In the genomic region with DNA sequence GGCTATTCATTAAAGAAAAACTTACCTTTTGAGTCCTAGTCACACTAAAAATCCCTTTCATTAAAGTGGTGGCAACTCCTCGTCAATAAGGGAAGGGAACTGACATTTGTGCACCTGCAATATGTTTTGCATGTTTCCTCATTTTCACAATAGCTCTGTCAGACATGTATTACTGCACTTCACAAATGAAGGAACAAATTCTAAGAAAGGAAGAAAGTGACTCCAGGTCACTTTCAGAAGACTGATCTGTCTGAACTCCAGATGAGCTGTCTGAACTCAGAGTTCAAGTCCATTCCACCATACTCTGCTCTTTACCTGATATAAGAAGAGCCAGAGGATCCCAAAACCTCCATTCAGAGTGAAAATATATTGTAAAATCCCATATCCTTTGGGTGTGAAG, we compare ENCODE assay signal across 29 cellular contexts. TPM values are rescaled to one million over a fixed set of nuclear protein-coding genes. Genes with fewer than 3 reads are reported as not detected.
DNase-seq lines count a peak whose midpoint lies in the region; ATAC-seq and TF ChIP-seq lines count a peak whose summit lies in the region.
"Had no signal": no experiment of that assay in that cellular context is flagged by ENCODE, and none has a peak within 500 bp of the region (broad histone marks: within the 10 kb centered on the region; RNA-seq: fewer than 3 reads in every experiment).

No MANE protein-coding gene starts in this region.

- no peaks in the 10 kb centered on the region for H3K36me3 ChIP-seq in naive thymus-derived CD4-positive, alpha-beta T cell (ENCODE audit: control insufficient read depth in 2 of 3, insufficient read depth in 3 of 3, low read length in 3 of 3)
- no peaks in the 10 kb centered on the region for H3K36me3 ChIP-seq in GM23248 (ENCODE audit: low read depth)
- H3K36me3 ChIP-seq: right atrium auricular region, vagina had no signal

- H3K9me3 Mint-ChIP-seq in naive thymus-derived CD4-positive, alpha-beta T cell: peaks cover 0 to 8% (median 1%) of the 10 kb centered on the region in 11 donors
- H3K9me3 Mint-ChIP-seq in WTC11: peaks cover 17% of the 10 kb centered on the region
- H3K9me3 Mint-ChIP-seq: activated naive CD4-positive, alpha-beta T cell treated with anti-CD3 and anti-CD28 coated beads, Interleukin-2, amount 10 ng/mL, durations not matched to agents 7 days and 5 days had no signal

- H4K20me1 ChIP-seq in GM23248 (ENCODE audit: insufficient read depth): no peaks in the 10 kb centered on the region

- peaks cover 0 to 4% (median 0%) of the 10 kb centered on the region in 7 donors for H3K4me1 Mint-ChIP-seq in naive thymus-derived CD4-positive, alpha-beta T cell
- peaks cover 4% of the 10 kb centered on the region; the same call in 1 of the 2 replicates for H3K4me1 Mint-ChIP-seq in WTC11
- H3K4me1 Mint-ChIP-seq: activated naive CD4-positive, alpha-beta T cell treated with anti-CD3 and anti-CD28 coated beads, Interleukin-2, amount 10 ng/mL, durations not matched to agents 7 days and 5 days had no signal

- ATAC-seq in GM21529 (IDR thresholded peaks at IDR 0.05; ENCODE audit: unreplicated experiment) (peak; percentile 44), WTC11 (no peak)
- ATAC-seq in naive thymus-derived CD4-positive, alpha-beta T cell: peak; percentile 24
- ATAC-seq: activated T-cell treated with anti-CD3 and anti-CD28 coated beads, Interleukin-2, amount 50 U/mL, for 72 hours; foreskin keratinocyte had no signal

- H3K27me3 ChIP-seq in naive thymus-derived CD4-positive, alpha-beta T cell (ENCODE audit: control insufficient read depth in 2 of 2, insufficient read depth in 2 of 2, low read length in 2 of 2): no peaks in the 10 kb centered on the region
- no peaks in the 10 kb centered on the region for H3K27me3 ChIP-seq in GM23248 (replicated peaks; ENCODE audit: insufficient read depth)
- H3K27me3 ChIP-seq: dorsolateral prefrontal cortex, foreskin keratinocyte, hepatocyte, right atrium auricular region, vagina had no signal

- no peak overlapping the region for H3K9ac ChIP-seq in GM23248

- H3K4me3 Mint-ChIP-seq in naive thymus-derived CD4-positive, alpha-beta T cell: no peak overlapping the region
- H3K4me3 Mint-ChIP-seq in WTC11: no peak overlapping the region
- H3K4me3 Mint-ChIP-seq: activated naive CD4-positive, alpha-beta T cell treated with anti-CD3 and anti-CD28 coated beads, Interleukin-2, amount 10 ng/mL, durations not matched to agents 7 days and 5 days; activated T-cell treated with anti-CD3 and anti-CD28 coated beads, Interleukin-2, amount 50 U/mL, for 72 hours; CD4-positive, CD25-positive, alpha-beta regulatory T cell had no signal

- in situ Hi-C loops in GM23248 (cut with MboI): no loop called here

- 93 to 97% methylated on average over 1 of the region's 1 CpG for WGBS in GM23248 (ENCODE audit: low coverage in 1 of 2, low lambda C conversion rate in 2 of 2, missing lambda C conversion rate in 2 of 2), 2 experiments

- no peak overlapping the region for H3K4me3 ChIP-seq in naive thymus-derived CD4-positive, alpha-beta T cell (ENCODE audit: low read length)
- no peak overlapping the region for H3K4me3 ChIP-seq in GM23248
- H3K4me3 ChIP-seq: dorsolateral prefrontal cortex, hepatocyte, lung, right atrium auricular region, vagina had no signal

- H3K27ac ChIP-seq in naive thymus-derived CD4-positive, alpha-beta T cell (ENCODE audit: low read depth, low read length): no peak overlapping the region
- H3K27ac ChIP-seq in GM23248: no peak overlapping the region
- H3K27ac ChIP-seq: dorsolateral prefrontal cortex, foreskin keratinocyte, hepatocyte, right atrium auricular region, vagina had no signal

- peaks cover 12% of the 10 kb centered on the region for H3F3A ChIP-seq in GM23248 (ENCODE audit: insufficient read depth)

- peaks cover 0 to 4% (median 0%) of the 10 kb centered on the region in 5 donors for H3K36me3 Mint-ChIP-seq in naive thymus-derived CD4-positive, alpha-beta T cell
- no peaks in the 10 kb centered on the region for H3K36me3 Mint-ChIP-seq in WTC11
- H3K36me3 Mint-ChIP-seq: activated naive CD4-positive, alpha-beta T cell treated with anti-CD3 and anti-CD28 coated beads, Interleukin-2, amount 10 ng/mL, durations not matched to agents 7 days and 5 days; CD4-positive, CD25-positive, alpha-beta regulatory T cell had no signal

- no peaks in the 10 kb centered on the region for H3K9me3 ChIP-seq in naive thymus-derived CD4-positive, alpha-beta T cell (ENCODE audit: control insufficient read depth in 2 of 3, low read length in 3 of 3)
- no peaks in the 10 kb centered on the region for H3K9me3 ChIP-seq in GM23248 (ENCODE audit: low read depth)
- H3K9me3 ChIP-seq: right atrium auricular region, vagina had no signal

- H3K79me2 ChIP-seq in GM23248 (ENCODE audit: insufficient read depth): no peaks in the 10 kb centered on the region
- H3K79me2 ChIP-seq: hepatocyte had no signal

- POLR2A ChIA-PET in naive thymus-derived CD4-positive, alpha-beta T cell (lab: Charles Lee): no interaction called here
- POLR2A ChIA-PET in WTC11 (lab: Charles Lee): no interaction called here

- H2AFZ ChIP-seq in GM23248: no peak overlapping the region
- H2AFZ ChIP-seq: hepatocyte had no signal

- DNase-seq in CD1c-positive myeloid dendritic cell (ENCODE audit: extremely low spot score): peak; percentile 54
- peak; percentile 69 for DNase-seq in MV-4-11 (lab: John Stamatoyannopoulos, UW)
- no peak for DNase-seq in naive thymus-derived CD4-positive, alpha-beta T cell
- DNase-seq in SW480 (ENCODE audit: low spot score): no peak
- no peak for DNase-seq in WTC11 (ENCODE audit: low spot score)
- no peak for DNase-seq in NCI-H82 treated with DMSO at 0.1 percent for 48 hours (lab: John Stamatoyannopoulos, UW; ENCODE audit: unreplicated experiment)
- DNase-seq in GM23248: no peak
- DNase-seq: activated CD4-positive, CD25-positive, alpha-beta regulatory T cell treated with anti-CD3 and anti-CD28 coated beads, Interleukin-2, amount 50 U/mL, for 72 hours; activated naive CD4-positive, alpha-beta T cell treated with anti-CD3 and anti-CD28 coated beads, Interleukin-2, amount 10 ng/mL, durations not matched to agents 7 days and 5 days; activated T-cell treated with anti-CD3 and anti-CD28 coated beads, Interleukin-2, amount 50 U/mL, for 72 hours; aorta; CD4-positive, CD25-positive, alpha-beta regulatory T cell; central memory CD4-positive, alpha-beta T cell; DMS 273 treated with DMSO at 0.1 percent for 48 hours; dorsolateral prefrontal cortex; foreskin keratinocyte; MM.1S; NCI-H187; NCI-H82; nucleus accumbens; stimulated activated CD8-positive, alpha-beta memory T cell treated with anti-CD3 and anti-CD28 coated beads, Interleukin-4, amount 100 ng/mL, for 48 hours; substantia nigra; T1000 had no signal

- no peak for TF ChIP-seq CTCF in WTC11 (IDR thresholded peaks at IDR 0.05)

- intact Hi-C loops in naive thymus-derived CD4-positive, alpha-beta T cell (cut with micrococcal nuclease): no loop called here

- no peaks in the 10 kb centered on the region for H3K4me1 ChIP-seq in naive thymus-derived CD4-positive, alpha-beta T cell (ENCODE audit: control insufficient read depth in 2 of 2, insufficient read depth in 2 of 2, low read length in 2 of 2)
- peaks cover 10% of the 10 kb centered on the region for H3K4me1 ChIP-seq in GM23248 (ENCODE audit: insufficient read depth)
- H3K4me1 ChIP-seq: right atrium auricular region, vagina had no signal

- peaks cover 0 to 2% (median 0%) of the 10 kb centered on the region in 5 donors for H3K27me3 Mint-ChIP-seq in naive thymus-derived CD4-positive, alpha-beta T cell
- no peaks in the 10 kb centered on the region for H3K27me3 Mint-ChIP-seq in WTC11 (ENCODE audit: low read depth)
- H3K27me3 Mint-ChIP-seq: activated naive CD4-positive, alpha-beta T cell treated with anti-CD3 and anti-CD28 coated beads, Interleukin-2, amount 10 ng/mL, durations not matched to agents 7 days and 5 days had no signal

- CTCF ChIA-PET in naive thymus-derived CD4-positive, alpha-beta T cell (lab: Charles Lee): no interaction called here
- CTCF ChIA-PET in WTC11 (lab: Charles Lee): no interaction called here

- H3K4me2 ChIP-seq in GM23248 (ENCODE audit: unreplicated experiment): no peak overlapping the region
- H3K4me2 ChIP-seq: hepatocyte had no signal

- H3K9me2 ChIP-seq in GM23248 (ENCODE audit: insufficient read depth): no peaks in the 10 kb centered on the region

- no peak overlapping the region for H3K27ac Mint-ChIP-seq in naive thymus-derived CD4-positive, alpha-beta T cell
- H3K27ac Mint-ChIP-seq in WTC11: no peak overlapping the region
- H3K27ac Mint-ChIP-seq: activated naive CD4-positive, alpha-beta T cell treated with anti-CD3 and anti-CD28 coated beads, Interleukin-2, amount 10 ng/mL, durations not matched to agents 7 days and 5 days; activated T-cell treated with anti-CD3 and anti-CD28 coated beads, Interleukin-2, amount 50 U/mL, for 72 hours; CD4-positive, CD25-positive, alpha-beta regulatory T cell had no signal

TF ChIP-seq in WTC11, 78 proteins besides CTCF, POLR2A, EP300 and RAD21 (continues in another document):
- TF ChIP-seq, protein P1, sequence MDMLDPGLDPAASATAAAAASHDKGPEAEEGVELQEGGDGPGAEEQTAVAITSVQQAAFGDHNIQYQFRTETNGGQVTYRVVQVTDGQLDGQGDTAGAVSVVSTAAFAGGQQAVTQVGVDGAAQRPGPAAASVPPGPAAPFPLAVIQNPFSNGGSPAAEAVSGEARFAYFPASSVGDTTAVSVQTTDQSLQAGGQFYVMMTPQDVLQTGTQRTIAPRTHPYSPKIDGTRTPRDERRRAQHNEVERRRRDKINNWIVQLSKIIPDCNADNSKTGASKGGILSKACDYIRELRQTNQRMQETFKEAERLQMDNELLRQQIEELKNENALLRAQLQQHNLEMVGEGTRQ (CRISPR knock-in tag; IDR thresholded peaks at IDR 0.05): no peak
- TF ChIP-seq NR2C2 (CRISPR knock-in tag; IDR thresholded peaks at IDR 0.05): no peak
- TF ChIP-seq, protein P2, sequence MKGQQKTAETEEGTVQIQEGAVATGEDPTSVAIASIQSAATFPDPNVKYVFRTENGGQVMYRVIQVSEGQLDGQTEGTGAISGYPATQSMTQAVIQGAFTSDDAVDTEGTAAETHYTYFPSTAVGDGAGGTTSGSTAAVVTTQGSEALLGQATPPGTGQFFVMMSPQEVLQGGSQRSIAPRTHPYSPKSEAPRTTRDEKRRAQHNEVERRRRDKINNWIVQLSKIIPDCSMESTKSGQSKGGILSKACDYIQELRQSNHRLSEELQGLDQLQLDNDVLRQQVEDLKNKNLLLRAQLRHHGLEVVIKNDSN (CRISPR knock-in tag; IDR thresholded peaks at IDR 0.05): no peak
- no peak for TF ChIP-seq ZNF232 (CRISPR knock-in tag; IDR thresholded peaks at IDR 0.05)
- TF ChIP-seq MYBL2 (CRISPR knock-in tag; IDR thresholded peaks at IDR 0.05): no peak
- TF ChIP-seq OVOL2 (CRISPR knock-in tag; IDR thresholded peaks at IDR 0.05; ENCODE audit: borderline replicate concordance): no peak
- no peak for TF ChIP-seq ZNF317 (CRISPR knock-in tag; IDR thresholded peaks at IDR 0.05; ENCODE audit: borderline replicate concordance, low read depth)
- no peak for TF ChIP-seq JAZF1 (CRISPR knock-in tag; IDR thresholded peaks at IDR 0.05)

RNA-seq across cellular contexts. Expression of a gene that starts 50.3 kb away (rescaled TPM):
- total RNA-seq in naive thymus-derived CD4-positive, alpha-beta T cell: 10 to 100 TPM; 14.9 to 59.8 (median 29.2) TPM
- 1 to 10 TPM; 6.6 to 7.3 TPM for polyA plus RNA-seq in naive thymus-derived CD4-positive, alpha-beta T cell
- total RNA-seq in WTC11 (2021): 1.5 to 2.0 TPM (median 1.6 TPM) in 3 replicates
- 4.3 and 5.2 TPM in 2 replicates for total RNA-seq in GM23248 (2014; rRNA removed; shearing (Covaris generic))
- polyA plus RNA-seq in GM23248 (2016; fragmentation: Nextera tagmentation; extraction: Ambion mirVana): 4.1 and 4.2 TPM in 2 replicates
- total RNA-seq: G401 had no signal

Comparison
In these comparisons a context has a peak if more than half of its experiments do, and no peak if none do; other contexts are left out.
1. DNase-seq: peak in CD1c-positive myeloid dendritic cell (single experiment) and MV-4-11 (single experiment); none in naive thymus-derived CD4-positive, alpha-beta T cell (0 of 9), SW480 (single experiment), WTC11 (single experiment), NCI-H82 treated with DMSO at 0.1 percent for 48 hours (single experiment) and GM23248 (single experiment).